Comparison of ENCODE assay signal across 28 cellular contexts in the genomic region with DNA sequence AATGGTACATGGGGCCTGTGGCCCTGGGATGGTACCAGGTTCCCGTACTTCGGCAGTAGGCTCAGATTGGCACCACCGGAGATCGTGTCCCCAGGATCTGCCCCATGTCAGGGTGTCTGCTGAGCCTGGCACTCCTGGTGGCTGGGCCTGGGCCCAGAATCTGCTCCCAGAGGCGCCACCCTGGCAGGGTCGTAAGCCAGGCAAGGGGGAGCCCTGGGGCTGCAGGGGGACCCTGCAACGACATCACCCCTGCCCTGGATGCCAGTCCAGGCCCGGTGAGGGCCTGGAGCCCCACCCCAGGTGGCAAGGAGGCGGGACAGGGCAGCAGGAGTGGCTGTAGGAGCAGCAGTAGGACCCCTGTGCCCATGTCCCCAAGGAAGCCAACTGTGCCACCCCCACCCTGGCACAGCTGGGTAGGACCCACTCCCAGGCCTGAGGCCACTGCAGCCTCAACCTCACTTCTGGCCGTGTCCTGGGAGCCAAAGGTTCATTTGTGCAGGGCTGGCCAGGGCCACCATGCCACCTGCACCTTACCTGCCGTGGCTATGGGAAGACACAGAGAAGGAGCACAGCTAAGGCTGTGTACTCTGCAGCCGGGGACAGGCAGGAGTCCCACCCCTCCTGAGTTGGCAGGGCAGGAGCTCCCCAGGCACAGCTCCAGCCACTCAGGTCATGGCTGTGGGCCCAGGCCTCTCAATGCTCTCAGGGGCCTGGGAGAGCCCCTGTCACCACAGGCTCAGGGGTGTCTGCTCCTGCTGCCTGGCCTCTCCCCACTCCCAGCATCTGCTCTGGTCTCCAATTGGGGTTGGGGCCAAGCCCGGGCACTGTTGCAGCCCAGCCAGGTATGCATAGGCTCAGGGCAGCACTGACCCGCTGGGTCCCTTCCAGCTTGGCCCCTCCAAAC.
DNase-seq lines count a peak whose midpoint lies in the region; ATAC-seq and TF ChIP-seq lines count a peak whose summit lies in the region.
"Had no signal": no experiment of that assay in that cellular context is flagged by ENCODE, and none has a peak within 500 bp of the region (broad histone marks: within the 10 kb centered on the region; RNA-seq: fewer than 3 reads in every experiment).

No MANE protein-coding gene starts in this region.

- no peak overlapping the region for H3K27ac ChIP-seq in foreskin keratinocyte
- H3K27ac ChIP-seq: BLaER1 treated with 17β-estradiol and CSF1 and Interleukin-3, amounts not matched to agents 10 nM and 100 nM had no signal

- H3K27ac Mint-ChIP-seq in activated CD4-positive, alpha-beta T cell treated with anti-CD3 and anti-CD28 coated beads, Interleukin-2, amount 10 ng/mL, durations not matched to agents 7 days and 5 days: no peak overlapping the region
- H3K27ac Mint-ChIP-seq: naive B cell had no signal

- POLR2A ChIA-PET in activated CD4-positive, alpha-beta T cell treated with anti-CD3 and anti-CD28 coated beads, Interleukin-2, amount 10 ng/mL, durations not matched to agents 7 days and 5 days (lab: Charles Lee): no interaction called here

- peak; percentile 42 for ATAC-seq in esophagus mucosa
- peak; percentile 29 for ATAC-seq in left colon
- ATAC-seq in sciatic nerve: peak; percentile 24
- ATAC-seq in GM19463 (IDR thresholded peaks at IDR 0.05; ENCODE audit: unreplicated experiment): no peak
- no peak for ATAC-seq in foreskin keratinocyte
- ATAC-seq: activated T-cell treated with anti-CD3 and anti-CD28 coated beads, Interleukin-2, amount 50 U/mL, for 4 hours; PC-3 had no signal

- no peaks in the 10 kb centered on the region for H3K27me3 Mint-ChIP-seq in activated CD4-positive, alpha-beta T cell treated with anti-CD3 and anti-CD28 coated beads, Interleukin-2, amount 10 ng/mL, durations not matched to agents 7 days and 5 days
- H3K27me3 Mint-ChIP-seq: naive B cell, type B pancreatic cell had no signal

- no peak for TF ChIP-seq CTCF in foreskin keratinocyte (conservative IDR thresholded peaks at IDR 0.05)

- H3K4me1 ChIP-seq in foreskin keratinocyte: no peaks in the 10 kb centered on the region
- H3K4me1 ChIP-seq: BLaER1 treated with 17β-estradiol and CSF1 and Interleukin-3, amounts not matched to agents 10 nM and 100 nM had no signal

- peaks cover 18% of the 10 kb centered on the region for H3K36me3 Mint-ChIP-seq in activated CD4-positive, alpha-beta T cell treated with anti-CD3 and anti-CD28 coated beads, Interleukin-2, amount 10 ng/mL, durations not matched to agents 7 days and 5 days (ENCODE audit: low read depth)

- intact Hi-C loops in left colon (cut with DNase I, micrococcal nuclease): no loop called here
- intact Hi-C loops in sciatic nerve (cut with DNase I): no loop called here

- H3K4me3 Mint-ChIP-seq in activated CD4-positive, alpha-beta T cell treated with anti-CD3 and anti-CD28 coated beads, Interleukin-2, amount 10 ng/mL, durations not matched to agents 7 days and 5 days: no peak overlapping the region
- H3K4me3 Mint-ChIP-seq: activated T-cell treated with anti-CD3 and anti-CD28 coated beads, Interleukin-2, amount 50 U/mL, for 4 hours; naive B cell; type B pancreatic cell had no signal

- no peaks in the 10 kb centered on the region for H3K4me1 Mint-ChIP-seq in activated CD4-positive, alpha-beta T cell treated with anti-CD3 and anti-CD28 coated beads, Interleukin-2, amount 10 ng/mL, durations not matched to agents 7 days and 5 days

- H3K9me3 Mint-ChIP-seq in activated CD4-positive, alpha-beta T cell treated with anti-CD3 and anti-CD28 coated beads, Interleukin-2, amount 10 ng/mL, durations not matched to agents 7 days and 5 days: peaks cover 2% of the 10 kb centered on the region
- H3K9me3 Mint-ChIP-seq: activated T-cell treated with anti-CD3 and anti-CD28 coated beads, Interleukin-2, amount 50 U/mL, for 4 hours; type B pancreatic cell had no signal

- H3K27me3 ChIP-seq in foreskin keratinocyte: no peaks in the 10 kb centered on the region
- H3K27me3 ChIP-seq: BLaER1 treated with 17β-estradiol and CSF1 and Interleukin-3, amounts not matched to agents 10 nM and 100 nM; dorsolateral prefrontal cortex had no signal

- DNase-seq in NCI-H1092 treated with DMSO at 0.1 percent for 48 hours (lab: John Stamatoyannopoulos, UW): peak; percentile 69
- DNase-seq in left colon: no peak
- DNase-seq in sciatic nerve (ENCODE audit: low spot score): no peak
- DNase-seq in GDM1 (lab: John Stamatoyannopoulos, UW): no peak
- no peak for DNase-seq in foreskin keratinocyte
- no peak for DNase-seq in activated CD4-positive, alpha-beta T cell treated with anti-CD3 and anti-CD28 coated beads, Interleukin-2, amount 10 ng/mL, durations not matched to agents 7 days and 5 days
- DNase-seq: activated CD4-positive, alpha-beta T cell treated with anti-CD3 and anti-CD28 coated beads for 48 hours; activated naive CD4-positive, alpha-beta T cell; activated T-cell treated with anti-CD3 and anti-CD28 coated beads, Interleukin-2, amount 50 U/mL, for 4 hours; COR-L47; DMS53; dorsolateral prefrontal cortex; GF-D8; HCEC 1CT; islet precursor cell; KG1; naive B cell; NCI-H1436 treated with DMSO at 0.1 percent for 48 hours; NCI-H2107; NCI-H510A; NK-92 treated with Interleukin-12 subunit alpha and Interleukin-12 subunit beta, amount 100 ng/mL, for 24 hours; PC-3; SHP77 treated with DMSO at 0.1 percent for 48 hours; stimulated activated CD4-positive, alpha-beta T cell treated with anti-CD3 and anti-CD28 coated beads, Interleukin-2, amount 100 ng/mL, for 24 hours had no signal

- CTCF ChIA-PET in activated CD4-positive, alpha-beta T cell treated with anti-CD3 and anti-CD28 coated beads, Interleukin-2, amount 10 ng/mL, durations not matched to agents 7 days and 5 days (lab: Charles Lee): interaction anchor here (0.6 to 1.6 kb wide), 2 partner anchors 16 to 50 kb away, joined by 4 to 6 read pairs; no protein-coding TSS in a partner anchor

Comparison
In these comparisons a context has a peak if more than half of its experiments do, and no peak if none do; other contexts are left out.
1. ATAC-seq: peak in esophagus mucosa (single experiment), left colon (single experiment) and sciatic nerve (single experiment); none in GM19463 (single experiment) and foreskin keratinocyte (single experiment).